Comparison of ENCODE assay signal across 17 cellular contexts in the genomic region with DNA sequence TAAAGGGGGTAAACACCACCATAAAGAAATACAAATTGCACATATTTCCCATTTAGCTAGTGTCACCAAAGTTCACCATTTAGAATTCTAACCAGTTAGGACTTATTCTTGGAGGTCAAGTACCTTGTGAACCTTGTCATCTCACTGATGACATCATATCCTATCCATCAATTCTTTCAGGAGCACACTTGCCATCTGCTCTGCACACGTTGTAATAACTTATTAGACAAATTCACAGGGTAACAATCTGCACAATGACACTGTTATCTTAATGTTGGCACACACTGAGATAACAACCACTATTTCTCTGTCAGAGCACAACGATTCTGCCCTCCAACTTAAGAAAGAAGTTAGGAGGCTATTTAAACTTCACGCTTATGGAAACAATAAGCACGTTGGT.
"Had no signal": no experiment of that assay in that cellular context is flagged by ENCODE, and none has a peak within 500 bp of the region (broad histone marks: within the 10 kb centered on the region; RNA-seq: fewer than 3 reads in every experiment).

No MANE protein-coding gene starts in this region.

- ATAC-seq: activated naive CD4-positive, alpha-beta T cell treated with anti-CD3 and anti-CD28 coated beads, Interleukin-2, amount 50 U/mL, for 72 hours; activated T-cell treated with anti-CD3 and anti-CD28 coated beads, Interleukin-2, amount 50 U/mL, for 4 hours; body of pancreas; left ventricle myocardium superior had no signal

- H3K4me3 ChIP-seq: body of pancreas, coronary artery, stomach had no signal

- H3K27ac ChIP-seq: body of pancreas, coronary artery, parathyroid adenoma, stomach had no signal

- DNase-seq: activated CD4-positive, alpha-beta T cell treated with anti-CD3 and anti-CD28 coated beads, Interleukin-2, amount 50 U/mL, for 1 hour; activated effector memory CD4-positive, alpha-beta T cell treated with anti-CD3 and anti-CD28 coated beads, Interleukin-2, amount 50 U/mL, for 16 hours; activated T-cell treated with anti-CD3 and anti-CD28 coated beads, Interleukin-2, amount 50 U/mL, for 4 hours; amniotic stem cell; body of pancreas; central memory CD4-positive, alpha-beta T cell; effector CD4-positive, alpha-beta T cell; left ventricle myocardium superior; mesenchymal stem cell; retina; stomach had no signal

- H3K9ac ChIP-seq: parathyroid adenoma had no signal

- FAIRE-seq: frontal cortex, keratinocyte, urothelium cell line had no signal

- H3K79me2 ChIP-seq: parathyroid adenoma had no signal

- H3K36me3 ChIP-seq: stomach had no signal

- H3K4me1 ChIP-seq: parathyroid adenoma, stomach had no signal

- H3K9me3 ChIP-seq: body of pancreas, stomach had no signal

- H3K27me3 ChIP-seq: body of pancreas, stomach had no signal

- H2AFZ ChIP-seq: parathyroid adenoma had no signal
